1 cellular context compared by ENCODE assay signal in the genomic region with DNA sequence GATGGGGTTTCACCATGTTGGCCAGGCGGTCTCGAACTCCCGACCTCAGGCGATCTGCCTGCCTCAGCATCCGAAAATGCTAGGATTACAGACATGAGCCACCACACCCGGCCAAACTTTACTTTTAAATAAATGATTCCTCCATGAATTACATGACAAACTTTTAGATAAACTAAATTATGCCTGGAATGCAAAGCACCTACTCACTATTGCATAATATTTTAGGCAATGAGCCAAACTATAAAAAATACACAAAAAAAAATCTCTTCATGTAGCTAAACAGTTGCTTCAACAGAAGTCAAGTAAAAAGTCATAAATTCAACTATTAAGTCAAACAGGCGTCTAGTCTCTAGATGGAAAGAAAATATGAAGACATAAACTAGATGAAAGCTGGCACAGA.
TF ChIP-seq lines count a peak whose summit lies in the region.

No MANE protein-coding gene starts in this region.

TF ChIP-seq in WTC11, 78 proteins besides CTCF, POLR2A, EP300 and RAD21 (continued from another document):
- TF ChIP-seq, protein P1, sequence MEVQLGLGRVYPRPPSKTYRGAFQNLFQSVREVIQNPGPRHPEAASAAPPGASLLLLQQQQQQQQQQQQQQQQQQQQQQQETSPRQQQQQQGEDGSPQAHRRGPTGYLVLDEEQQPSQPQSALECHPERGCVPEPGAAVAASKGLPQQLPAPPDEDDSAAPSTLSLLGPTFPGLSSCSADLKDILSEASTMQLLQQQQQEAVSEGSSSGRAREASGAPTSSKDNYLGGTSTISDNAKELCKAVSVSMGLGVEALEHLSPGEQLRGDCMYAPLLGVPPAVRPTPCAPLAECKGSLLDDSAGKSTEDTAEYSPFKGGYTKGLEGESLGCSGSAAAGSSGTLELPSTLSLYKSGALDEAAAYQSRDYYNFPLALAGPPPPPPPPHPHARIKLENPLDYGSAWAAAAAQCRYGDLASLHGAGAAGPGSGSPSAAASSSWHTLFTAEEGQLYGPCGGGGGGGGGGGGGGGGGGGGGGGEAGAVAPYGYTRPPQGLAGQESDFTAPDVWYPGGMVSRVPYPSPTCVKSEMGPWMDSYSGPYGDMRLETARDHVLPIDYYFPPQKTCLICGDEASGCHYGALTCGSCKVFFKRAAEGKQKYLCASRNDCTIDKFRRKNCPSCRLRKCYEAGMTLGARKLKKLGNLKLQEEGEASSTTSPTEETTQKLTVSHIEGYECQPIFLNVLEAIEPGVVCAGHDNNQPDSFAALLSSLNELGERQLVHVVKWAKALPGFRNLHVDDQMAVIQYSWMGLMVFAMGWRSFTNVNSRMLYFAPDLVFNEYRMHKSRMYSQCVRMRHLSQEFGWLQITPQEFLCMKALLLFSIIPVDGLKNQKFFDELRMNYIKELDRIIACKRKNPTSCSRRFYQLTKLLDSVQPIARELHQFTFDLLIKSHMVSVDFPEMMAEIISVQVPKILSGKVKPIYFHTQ (CRISPR knock-in tag; IDR thresholded peaks at IDR 0.05): no peak
- TF ChIP-seq GTF2I (CRISPR knock-in tag; conservative IDR thresholded peaks at IDR 0.05) (no peak), ZNF121 (CRISPR knock-in tag; IDR thresholded peaks at IDR 0.05) (no peak), CREB1 (CRISPR knock-in tag; IDR thresholded peaks at IDR 0.05) (no peak), NFE2L1 (CRISPR knock-in tag; IDR thresholded peaks at IDR 0.05) (no peak), ATF1 (CRISPR knock-in tag; IDR thresholded peaks at IDR 0.05) (no peak), ZNF671 (CRISPR knock-in tag; IDR thresholded peaks at IDR 0.05) (no peak), ZNF138 (CRISPR knock-in tag; conservative IDR thresholded peaks at IDR 0.05) (no peak), ESRRA (CRISPR knock-in tag; IDR thresholded peaks at IDR 0.05; ENCODE audit: borderline replicate concordance) (no peak), CREM (CRISPR knock-in tag; IDR thresholded peaks at IDR 0.05) (no peak)
- TF ChIP-seq, protein P2, sequence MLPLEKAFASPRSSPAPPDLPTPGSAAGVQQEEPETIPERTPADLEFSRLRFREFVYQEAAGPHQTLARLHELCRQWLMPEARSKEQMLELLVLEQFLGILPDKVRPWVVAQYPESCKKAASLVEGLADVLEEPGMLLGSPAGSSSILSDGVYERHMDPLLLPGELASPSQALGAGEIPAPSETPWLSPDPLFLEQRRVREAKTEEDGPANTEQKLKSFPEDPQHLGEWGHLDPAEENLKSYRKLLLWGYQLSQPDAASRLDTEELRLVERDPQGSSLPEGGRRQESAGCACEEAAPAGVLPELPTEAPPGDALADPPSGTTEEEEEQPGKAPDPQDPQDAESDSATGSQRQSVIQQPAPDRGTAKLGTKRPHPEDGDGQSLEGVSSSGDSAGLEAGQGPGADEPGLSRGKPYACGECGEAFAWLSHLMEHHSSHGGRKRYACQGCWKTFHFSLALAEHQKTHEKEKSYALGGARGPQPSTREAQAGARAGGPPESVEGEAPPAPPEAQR (CRISPR knock-in tag; IDR thresholded peaks at IDR 0.05): no peak
